In genomic region chr12:52951126-52951525, GRCh38 we compare ENCODE assay signal across 15 cellular contexts. TPM values are rescaled to one million over a fixed set of nuclear protein-coding genes. Genes with fewer than 3 reads are reported as not detected.
DNase-seq lines count a peak whose midpoint lies in the region; ATAC-seq and TF ChIP-seq lines count a peak whose summit lies in the region.
"Had no signal": no experiment of that assay in that cellular context is flagged by ENCODE, and none has a peak within 500 bp of the region (broad histone marks: within the 10 kb centered on the region; RNA-seq: fewer than 3 reads in every experiment).

No MANE protein-coding gene starts in this region.

- no peak for ATAC-seq in right lobe of liver
- ATAC-seq in HG02759 (IDR thresholded peaks at IDR 0.05; ENCODE audit: unreplicated experiment) = no peak
- ATAC-seq: foreskin keratinocyte, GM12878 had no signal

- peaks cover 40% of the 10 kb centered on the region for H3K36me3 ChIP-seq in NT2/D1 (ENCODE audit: insufficient read depth, insufficient read length, low read length)
- peaks cover 0 to 30% (median 20%) of the 10 kb centered on the region in 4 donors for H3K36me3 ChIP-seq in right lobe of liver
- peaks cover 23 to 28% of the 10 kb centered on the region in 2 donors for H3K36me3 ChIP-seq in thyroid gland
- no peaks in the 10 kb centered on the region for H3K36me3 ChIP-seq in WERI-Rb-1
- H3K36me3 ChIP-seq: thoracic aorta had no signal

- intact Hi-C loops in right lobe of liver (cut with DNase I) = no loop called here
- intact Hi-C loops in thyroid gland (cut with DNase I) = no loop called here

- H3K27me3 ChIP-seq in NT2/D1 (ENCODE audit: insufficient read depth, insufficient read length) (no peaks in the 10 kb centered on the region), right lobe of liver (no peaks in the 10 kb centered on the region), thyroid gland (no peaks in the 10 kb centered on the region), WERI-Rb-1 (ENCODE audit: insufficient read depth, low read depth, severe bottlenecking) (peaks cover 89% of the 10 kb centered on the region)
- H3K27me3 ChIP-seq: foreskin keratinocyte had no signal

- TF ChIP-seq POLR2A in right lobe of liver (IDR thresholded peaks at IDR 0.05) (no peak), thyroid gland (IDR thresholded peaks at IDR 0.05) (no peak)

- no peaks in the 10 kb centered on the region for H3K9me3 ChIP-seq in NT2/D1 (ENCODE audit: insufficient read depth, low read length)
- no peaks in the 10 kb centered on the region for H3K9me3 ChIP-seq in right lobe of liver
- no peaks in the 10 kb centered on the region for H3K9me3 ChIP-seq in thyroid gland
- no peaks in the 10 kb centered on the region for H3K9me3 ChIP-seq in WERI-Rb-1 (ENCODE audit: severe bottlenecking)
- H3K9me3 ChIP-seq: thoracic aorta had no signal

- H3K4me1 ChIP-seq in NT2/D1 (ENCODE audit: insufficient read depth, insufficient read length) (peaks cover 22% of the 10 kb centered on the region), right lobe of liver (peaks cover 0 to 40% (median 16%) of the 10 kb centered on the region in 4 donors), thyroid gland (peaks cover 32 to 34% of the 10 kb centered on the region in 2 donors)

- 64% methylated on average over 1 of the region's 1 CpG for WGBS in right lobe of liver (ENCODE audit: insufficient coverage, low coverage, low lambda C conversion rate, missing lambda C conversion rate)
- 95 to 100% methylated on average over 1 of the region's 1 CpG for WGBS in thyroid gland, 2 donors

- peak overlapping the region; percentile 22 for H3K4me3 ChIP-seq in NT2/D1 (ENCODE audit: insufficient read length, low read depth)
- peak overlapping the region; percentile 89 for H3K4me3 ChIP-seq in choroid plexus epithelial cell (ENCODE audit: low read depth, low read length)
- peak overlapping the region in 2 of 3 donors; percentile 87 to 90 for H3K4me3 ChIP-seq in right lobe of liver
- H3K4me3 ChIP-seq in thyroid gland (replicated peaks in 1 of 3) = no peak overlapping the region
- H3K4me3 ChIP-seq in WERI-Rb-1 (ENCODE audit: low read depth, low read length) = no peak overlapping the region
- H3K4me3 ChIP-seq: GM12878, thoracic aorta had no signal

- TF ChIP-seq CTCF in choroid plexus epithelial cell (conservative IDR thresholded peaks at IDR 0.05; ENCODE audit: low read depth, low read length) (no peak), right lobe of liver (IDR thresholded peaks at IDR 0.05) (no peak), thyroid gland (IDR thresholded peaks at IDR 0.05) (no peak), WERI-Rb-1 (IDR thresholded peaks at IDR 0.05; ENCODE audit: low read depth, low read length) (no peak)

- H3K27ac ChIP-seq in right lobe of liver (peak overlapping the region; percentile 18 to 94 (median 85)), thyroid gland (peak overlapping the region; percentile 94 to 98 (median 95)), WERI-Rb-1 (no peak overlapping the region)
- H3K27ac ChIP-seq: foreskin keratinocyte, thoracic aorta had no signal

- peak overlapping the region; percentile 4 for H3K9ac ChIP-seq in NT2/D1 (ENCODE audit: insufficient read length, low read depth)

- DNase-seq in NT2/D1 (ENCODE audit: low read depth, low spot score) = no peak
- DNase-seq in choroid plexus epithelial cell (ENCODE audit: low read depth) = no peak
- DNase-seq in right lobe of liver = no peak
- no peak for DNase-seq in thyroid gland
- DNase-seq in WERI-Rb-1 = no peak
- no peak for DNase-seq in hepatic stellate cell (ENCODE audit: low spot score)
- DNase-seq: amniotic stem cell; CD4-positive, alpha-beta T cell; EL; foreskin keratinocyte; NCI-H2081; NCI-H69 had no signal

RNA-seq across cellular contexts. Expression of gene KRT18, which starts 2.2 kb away (rescaled TPM):
- total RNA-seq in right lobe of liver (1,000 to 10,000 TPM in 2 of 6 experiments, 100 to 1,000 TPM in 4; 148 to 1,377 (median 478) TPM), thyroid gland (100 to 1,000 TPM; 389 to 648 (median 540) TPM)

RNA-seq across cellular contexts. Expression of gene KRT8, which starts 46.2 kb away (rescaled TPM):
- total RNA-seq in right lobe of liver (1,000 to 10,000 TPM in 1 of 6 experiments, 100 to 1,000 TPM in 5; 149 to 1,003 (median 436) TPM), thyroid gland (1,000 to 10,000 TPM in 1 of 4 donors, 100 to 1,000 TPM in 3; 364 to 1,037 (median 698) TPM)

RNA-seq across cellular contexts. Expression of gene EIF4B, which starts 55.1 kb away (rescaled TPM):
- 100 to 1,000 TPM; 143 to 270 (median 180) TPM for total RNA-seq in right lobe of liver
- 100 to 1,000 TPM; 428 to 704 (median 567) TPM for total RNA-seq in thyroid gland

Comparison
In these comparisons a context has a peak if more than half of its experiments do, and no peak if none do; other contexts are left out.
1. H3K4me3 ChIP-seq: peak in NT2/D1 (single experiment), choroid plexus epithelial cell (single experiment) and right lobe of liver (2 of 3); none in thyroid gland (0 of 3) and WERI-Rb-1 (single experiment).